In the genomic region with DNA sequence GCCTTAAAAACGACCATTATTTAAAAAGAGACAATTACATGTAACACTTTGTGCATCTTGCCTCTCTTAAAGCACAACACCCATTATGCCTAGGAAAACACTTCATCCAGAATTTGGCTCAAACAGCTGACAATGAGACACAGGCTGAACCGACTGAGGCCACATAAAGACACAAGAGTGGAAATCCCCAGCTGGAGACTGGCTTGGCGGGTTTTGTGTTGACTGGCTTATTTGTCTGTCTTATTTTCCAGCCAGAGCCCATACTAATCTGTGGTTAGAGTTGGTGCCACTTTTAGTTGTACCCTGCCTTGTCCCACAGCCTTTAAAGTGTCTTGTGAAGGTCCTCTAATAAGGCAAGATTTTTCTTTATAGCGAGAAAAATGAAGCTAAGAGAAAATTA, we compare ENCODE assay signal across 10 cellular contexts. TPM values are rescaled to one million over a fixed set of nuclear protein-coding genes. Genes with fewer than 3 reads are reported as not detected.
DNase-seq lines count a peak whose midpoint lies in the region; ATAC-seq and TF ChIP-seq lines count a peak whose summit lies in the region.
"Had no signal": no experiment of that assay in that cellular context is flagged by ENCODE, and none has a peak within 500 bp of the region (broad histone marks: within the 10 kb centered on the region; RNA-seq: fewer than 3 reads in every experiment).

No MANE protein-coding gene starts in this region.

- TF ChIP-seq CTCF in GM13976 (IDR thresholded peaks at IDR 0.05; ENCODE audit: borderline replicate concordance, control extremely low read depth, extremely low read depth, insufficient read depth, missing control alignments): no peak
- no peak for TF ChIP-seq CTCF in neural progenitor cell (IDR thresholded peaks at IDR 0.05)

- peaks cover 42% of the 10 kb centered on the region for H3K4me1 Mint-ChIP-seq in activated T-helper 17 cell treated with anti-CD3 and anti-CD28 coated beads, Interleukin-2, amount 50 U/mL, for 72 hours
- peaks cover 6% of the 10 kb centered on the region for H3K4me1 Mint-ChIP-seq in neural progenitor cell

- peak; percentile 64 for ATAC-seq in activated T-helper 17 cell treated with anti-CD3 and anti-CD28 coated beads, Interleukin-2, amount 50 U/mL, for 72 hours (replicated peaks)
- ATAC-seq in GM18519 (IDR thresholded peaks at IDR 0.05; ENCODE audit: low FRiP score, unreplicated experiment): no peak
- no peak for ATAC-seq in GM19452 (IDR thresholded peaks at IDR 0.05; ENCODE audit: unreplicated experiment)
- ATAC-seq in GM21390 (IDR thresholded peaks at IDR 0.05; ENCODE audit: unreplicated experiment): no peak

- H3F3A ChIP-seq in neural progenitor cell (ENCODE audit: low read depth): peaks cover 11% of the 10 kb centered on the region

- H3K27me3 Mint-ChIP-seq in activated T-helper 17 cell treated with anti-CD3 and anti-CD28 coated beads, Interleukin-2, amount 50 U/mL, for 72 hours: no peaks in the 10 kb centered on the region
- H3K27me3 Mint-ChIP-seq in neural progenitor cell (ENCODE audit: insufficient read depth, low read depth): peaks cover 5% of the 10 kb centered on the region

- H3K79me2 ChIP-seq in neural progenitor cell (ENCODE audit: low read depth): no peaks in the 10 kb centered on the region
- H3K79me2 ChIP-seq: parathyroid adenoma had no signal

- H3K4me3 ChIP-seq in neural progenitor cell: no peak overlapping the region

- H3K9ac ChIP-seq in neural progenitor cell: no peak overlapping the region
- H3K9ac ChIP-seq: parathyroid adenoma had no signal

- in situ Hi-C loops in GM13976 (cut with MboI; ENCODE audit: low sequenced_read_pairs, unreplicated experiment): no loop called here

- H3K9me3 Mint-ChIP-seq in activated T-helper 17 cell treated with anti-CD3 and anti-CD28 coated beads, Interleukin-2, amount 50 U/mL, for 72 hours: no peaks in the 10 kb centered on the region
- no peaks in the 10 kb centered on the region for H3K9me3 Mint-ChIP-seq in neural progenitor cell

- H3K36me3 ChIP-seq in neural progenitor cell: no peaks in the 10 kb centered on the region

- H4K20me1 ChIP-seq in neural progenitor cell (ENCODE audit: low read depth): no peaks in the 10 kb centered on the region

- no peaks in the 10 kb centered on the region for H3K27me3 ChIP-seq in neural progenitor cell

- H2AFZ ChIP-seq in neural progenitor cell (replicated peaks): no peak overlapping the region
- H2AFZ ChIP-seq: parathyroid adenoma had no signal

- DNase-seq in GM13976 (ENCODE audit: low spot score) (peak; percentile 57), NCI-H2196 treated with DMSO at 0.1 percent for 48 hours (lab: John Stamatoyannopoulos, UW; ENCODE audit: unreplicated experiment) (peak; percentile 43), neural progenitor cell (ENCODE audit: low spot score) (peak; percentile 53), globus pallidus (ENCODE audit: low spot score) (no peak)
- DNase-seq: dermis blood vessel endothelial cell had no signal

- H3K4me3 Mint-ChIP-seq in activated T-helper 17 cell treated with anti-CD3 and anti-CD28 coated beads, Interleukin-2, amount 50 U/mL, for 72 hours: peak overlapping the region; percentile 83
- no peak overlapping the region for H3K4me3 Mint-ChIP-seq in neural progenitor cell

- peak overlapping the region; percentile 91 for H3K27ac Mint-ChIP-seq in activated T-helper 17 cell treated with anti-CD3 and anti-CD28 coated beads, Interleukin-2, amount 50 U/mL, for 72 hours
- no peak overlapping the region for H3K27ac Mint-ChIP-seq in neural progenitor cell

- H3K4me1 ChIP-seq in neural progenitor cell: peaks cover 5% of the 10 kb centered on the region
- H3K4me1 ChIP-seq: parathyroid adenoma had no signal

- H3K4me2 ChIP-seq in neural progenitor cell: no peak overlapping the region

- no peaks in the 10 kb centered on the region for H3K9me3 ChIP-seq in neural progenitor cell (ENCODE audit: low read depth)

- H3K36me3 Mint-ChIP-seq in activated T-helper 17 cell treated with anti-CD3 and anti-CD28 coated beads, Interleukin-2, amount 50 U/mL, for 72 hours (ENCODE audit: low read depth): peaks cover 69% of the 10 kb centered on the region
- no peaks in the 10 kb centered on the region for H3K36me3 Mint-ChIP-seq in neural progenitor cell

- H3K27ac ChIP-seq in neural progenitor cell: no peak overlapping the region
- H3K27ac ChIP-seq: parathyroid adenoma had no signal

RNA-seq across cellular contexts. Expression of gene TRIM14, which starts 21.2 kb away (rescaled TPM):
- total RNA-seq in activated T-helper 17 cell treated with anti-CD3 and anti-CD28 coated beads, Interleukin-2, amount 50 U/mL, for 72 hours: 10 to 100 TPM; 43.4 to 57.8 TPM
- 0.17 and 2.7 TPM in 2 replicates for total RNA-seq in neural progenitor cell (ENCODE audit: low replicate concordance)

RNA-seq across cellular contexts. Expression of gene NANS, which starts 41.3 kb away (rescaled TPM):
- total RNA-seq in activated T-helper 17 cell treated with anti-CD3 and anti-CD28 coated beads, Interleukin-2, amount 50 U/mL, for 72 hours: 10 to 100 TPM; 46.4 to 54.4 TPM
- 13.0 and 17.0 TPM in 2 replicates for total RNA-seq in neural progenitor cell (ENCODE audit: low replicate concordance)

Comparison
In these comparisons a context has a peak if more than half of its experiments do, and no peak if none do; other contexts are left out.
1. RNA of gene TRIM14, which starts 21.2 kb away (total RNA-seq): 43.4 to 57.8 TPM in activated T-helper 17 cell treated with anti-CD3 and anti-CD28 coated beads, Interleukin-2, amount 50 U/mL, for 72 hours; 0.17 to 2.7 TPM in neural progenitor cell; every median in the first group is over 10 times any median in the second.